In the genomic region with DNA sequence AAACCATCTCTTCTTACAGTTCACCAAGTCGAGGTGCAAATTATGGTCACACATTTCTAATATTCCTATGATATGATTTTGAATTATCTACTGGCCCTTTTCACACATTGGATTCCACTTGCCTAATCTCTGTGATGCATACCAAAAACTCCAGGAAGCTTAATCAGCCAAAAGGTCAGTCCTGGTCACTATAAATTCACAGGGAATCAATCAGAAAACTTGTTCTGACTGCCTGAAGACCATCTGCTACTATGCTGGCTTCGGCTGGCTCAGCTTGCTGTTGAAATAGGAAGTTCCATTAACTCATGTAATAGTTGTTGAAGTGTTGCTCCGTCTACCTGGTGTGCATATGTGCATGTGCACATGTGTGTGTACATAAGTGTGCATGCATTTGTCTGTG, we compare ENCODE assay signal across 24 cellular contexts.
DNase-seq lines count a peak whose midpoint lies in the region; ATAC-seq, FAIRE-seq and TF ChIP-seq lines count a peak whose summit lies in the region.
"Had no signal": no experiment of that assay in that cellular context is flagged by ENCODE, and none has a peak within 500 bp of the region (broad histone marks: within the 10 kb centered on the region; RNA-seq: fewer than 3 reads in every experiment).

No MANE protein-coding gene starts in this region.

- dilution Hi-C loops in mammary epithelial cell (cut with HindIII; ENCODE audit: low sequenced_read_pairs): no loop called here

- no peaks in the 10 kb centered on the region for H3K27me3 Mint-ChIP-seq in MCF 10A (ENCODE audit: insufficient read depth, unreplicated experiment)
- H3K27me3 Mint-ChIP-seq: CD8-positive, alpha-beta memory T cell had no signal

- peak; percentile 4 for DNase-seq in mammary epithelial cell
- DNase-seq in MCF 10A (ENCODE audit: unreplicated experiment): no peak
- peak; percentile 6 for DNase-seq in bronchial epithelial cell (ENCODE audit: low read depth)
- DNase-seq in iris pigment epithelial cell (ENCODE audit: low read depth): peak; percentile 63
- DNase-seq in hypothalamus (lab: John Stamatoyannopoulos, UW): no peak
- no peak for DNase-seq in DMS 273 treated with DMSO at 0.1 percent for 48 hours (lab: John Stamatoyannopoulos, UW)
- DNase-seq: ACHN; AML-193; Calu3; CD8-positive, alpha-beta memory T cell; DMS53; NCI-H1092 treated with DMSO at 0.1 percent for 48 hours; NCI-H1436 treated with DMSO at 0.1 percent for 48 hours; NCI-H2029 treated with DMSO at 0.1 percent for 48 hours; NCI-H524 treated with DMSO at 0.1 percent for 48 hours; NCI-H82; Peyer's patch; SJCRH30 had no signal

- no peaks in the 10 kb centered on the region for H3K4me1 ChIP-seq in mammary epithelial cell (ENCODE audit: insufficient read depth, low read length)
- H3K4me1 ChIP-seq: Peyer's patch, SJCRH30 had no signal

- intact Hi-C loops in mammary epithelial cell (cut with micrococcal nuclease): no loop called here
- intact Hi-C loops in MCF 10A (cut with micrococcal nuclease): no loop called here

- no peaks in the 10 kb centered on the region for H3K9me3 ChIP-seq in mammary epithelial cell (replicated peaks; ENCODE audit: insufficient read depth, low read length)
- H3K9me3 ChIP-seq: Peyer's patch, SJCRH30 had no signal

- no peak overlapping the region for H3K27ac ChIP-seq in mammary epithelial cell (ENCODE audit: insufficient read depth, low read depth, low read length)
- H3K27ac ChIP-seq: 22Rv1, C4-2B, Peyer's patch, SJCRH30 had no signal

- no peaks in the 10 kb centered on the region for H3K4me1 Mint-ChIP-seq in MCF 10A (ENCODE audit: insufficient read depth, unreplicated experiment)
- H3K4me1 Mint-ChIP-seq: CD8-positive, alpha-beta memory T cell had no signal

- H3K4me3 ChIP-seq in mammary epithelial cell (replicated peaks in 1 of 3; ENCODE audit: insufficient read depth in 1 of 3, low read depth in 2 of 3, low read length in 3 of 3) (no peak overlapping the region), bronchial epithelial cell (ENCODE audit: low read depth, low read length) (no peak overlapping the region)
- H3K4me3 ChIP-seq: K562, Peyer's patch, SJCRH30 had no signal

- H3K36me3 ChIP-seq in mammary epithelial cell (ENCODE audit: insufficient read depth, low read length) (no peaks in the 10 kb centered on the region), bronchial epithelial cell (ENCODE audit: control insufficient read depth, insufficient read depth, low read length) (no peaks in the 10 kb centered on the region)
- H3K36me3 ChIP-seq: Peyer's patch, SJCRH30 had no signal

- ATAC-seq in GM19328 (IDR thresholded peaks at IDR 0.05; ENCODE audit: unreplicated experiment) (no peak), HG02610 (IDR thresholded peaks at IDR 0.05; ENCODE audit: unreplicated experiment) (no peak)
- ATAC-seq: HepG2, K562 had no signal

- H3K27me3 ChIP-seq in mammary epithelial cell (ENCODE audit: insufficient read depth, low read length) (no peaks in the 10 kb centered on the region), bronchial epithelial cell (ENCODE audit: control insufficient read depth, insufficient read depth, low read length) (no peaks in the 10 kb centered on the region)
- H3K27me3 ChIP-seq: Peyer's patch, SJCRH30 had no signal

- in situ Hi-C loops in mammary epithelial cell (cut with MboI; ENCODE audit: low sequenced_read_pairs in 2 of 2): no loop called here

- H3K9ac ChIP-seq in mammary epithelial cell (ENCODE audit: insufficient read depth, low read length): no peak overlapping the region

- H3K9me3 Mint-ChIP-seq in MCF 10A (ENCODE audit: unreplicated experiment): no peaks in the 10 kb centered on the region

- WGBS in mammary epithelial cell (ENCODE audit: low coverage, missing lambda C conversion rate): 59% methylated on average over 3 of the region's 3 CpGs

- FAIRE-seq in bronchial epithelial cell (lab: Jason Lieb, UNC): no peak
- FAIRE-seq: HepG2, K562 had no signal

- BruUV-seq in mammary epithelial cell (replicated peaks; lab: Mats Ljungman, UMichigan): no TSS peak
- BruUV-seq in MCF 10A (replicated peaks; lab: Mats Ljungman, UMichigan): no TSS peak

- CTCF ChIA-PET in mammary epithelial cell (lab: Charles Lee; ENCODE audit: low non-redundant PET) (no interaction called here), MCF 10A (lab: Yijun Ruan, JAX) (no interaction called here)

- POLR2A ChIA-PET in MCF 10A (lab: Yijun Ruan, JAX): no interaction called here

- no peaks in the 10 kb centered on the region for H3K79me2 ChIP-seq in mammary epithelial cell (ENCODE audit: insufficient read depth, low read length)

- no peak overlapping the region for H3K4me2 ChIP-seq in mammary epithelial cell (ENCODE audit: insufficient read depth, low read depth, low read length)

- no peaks in the 10 kb centered on the region for H3K36me3 Mint-ChIP-seq in MCF 10A (ENCODE audit: insufficient read depth, unreplicated experiment)
- H3K36me3 Mint-ChIP-seq: CD8-positive, alpha-beta memory T cell had no signal

- no peak overlapping the region for H3K27ac Mint-ChIP-seq in MCF 10A (ENCODE audit: low read depth, unreplicated experiment)
- H3K27ac Mint-ChIP-seq: CD8-positive, alpha-beta memory T cell had no signal

- no peaks in the 10 kb centered on the region for H4K20me1 ChIP-seq in mammary epithelial cell (ENCODE audit: insufficient read depth, low read length)

- H2AFZ ChIP-seq in mammary epithelial cell (ENCODE audit: low read depth, low read length): no peak overlapping the region

- no peak overlapping the region for H3K4me3 Mint-ChIP-seq in MCF 10A (ENCODE audit: unreplicated experiment)
- H3K4me3 Mint-ChIP-seq: CD8-positive, alpha-beta memory T cell had no signal

- TF ChIP-seq CTCF in mammary epithelial cell (conservative IDR thresholded peaks at IDR 0.05 in 1 of 2, IDR thresholded peaks at IDR 0.05 in 1 of 2; ENCODE audit: extremely low read depth in 1 of 2, insufficient read depth in 1 of 2, low read depth in 1 of 2, low read length in 2 of 2) (no peak), MCF 10A (IDR thresholded peaks at IDR 0.05; ENCODE audit: unreplicated experiment) (no peak), bronchial epithelial cell (IDR thresholded peaks at IDR 0.05; ENCODE audit: insufficient read depth, low read length, severe bottlenecking) (no peak)

Comparison
In these comparisons a context has a peak if more than half of its experiments do, and no peak if none do; other contexts are left out.
1. DNase-seq: peak in mammary epithelial cell (single experiment), bronchial epithelial cell (single experiment) and iris pigment epithelial cell (single experiment); none in MCF 10A (single experiment), hypothalamus (0 of 51) and DMS 273 treated with DMSO at 0.1 percent for 48 hours (single experiment).